ENCODE assay signal across 1 cellular context in genomic region chr6:31308050-31308844, GRCh38.
TF ChIP-seq lines count a peak whose summit lies in the region.

No MANE protein-coding gene starts in this region.

TF ChIP-seq in IMR-90, 13 proteins besides CTCF, POLR2A, EP300 and RAD21 (continued from another document):
- TF ChIP-seq MAFK (IDR thresholded peaks at IDR 0.05; ENCODE audit: low read depth, low read length) (no peak), CHD1 (IDR thresholded peaks at IDR 0.05; ENCODE audit: low read depth, low read length) (no peak), NFE2L2 (IDR thresholded peaks at IDR 0.05; ENCODE audit: low read depth, low read length) (no peak), MXI1 (IDR thresholded peaks at IDR 0.05; ENCODE audit: borderline replicate concordance, low read depth, low read length) (no peak), SMC3 (IDR thresholded peaks at IDR 0.05; ENCODE audit: low read depth, low read length) (no peak), USF2 (IDR thresholded peaks at IDR 0.05; ENCODE audit: low read depth, low read length) (no peak), BHLHE40 (IDR thresholded peaks at IDR 0.05; ENCODE audit: low read depth, low read length) (no peak), RFX5 (IDR thresholded peaks at IDR 0.05; ENCODE audit: low read depth, low read length) (no peak), CEBPB (IDR thresholded peaks at IDR 0.05; ENCODE audit: low read depth, low read length) (no peak)
